2 cellular contexts compared by ENCODE assay signal in genomic region chr6:111753573-111753972, GRCh38.
TF ChIP-seq lines count a peak whose summit lies in the region.

No MANE protein-coding gene starts in this region.

TF ChIP-seq in liver, 16 proteins besides CTCF, POLR2A, EP300 and RAD21:
- no peak for TF ChIP-seq REST (IDR thresholded peaks at IDR 0.05)
- TF ChIP-seq, protein P1, sequence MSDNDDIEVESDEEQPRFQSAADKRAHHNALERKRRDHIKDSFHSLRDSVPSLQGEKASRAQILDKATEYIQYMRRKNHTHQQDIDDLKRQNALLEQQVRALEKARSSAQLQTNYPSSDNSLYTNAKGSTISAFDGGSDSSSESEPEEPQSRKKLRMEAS (IDR thresholded peaks at IDR 0.05): no peak
- TF ChIP-seq, protein P2, sequence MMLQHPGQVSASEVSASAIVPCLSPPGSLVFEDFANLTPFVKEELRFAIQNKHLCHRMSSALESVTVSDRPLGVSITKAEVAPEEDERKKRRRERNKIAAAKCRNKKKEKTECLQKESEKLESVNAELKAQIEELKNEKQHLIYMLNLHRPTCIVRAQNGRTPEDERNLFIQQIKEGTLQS (IDR thresholded peaks at IDR 0.05): no peak

TF ChIP-seq in HepG2, 621 proteins besides CTCF, POLR2A, EP300 and RAD21 (continued from another document):
- TF ChIP-seq BCLAF1 (IDR thresholded peaks at IDR 0.05) (no peak), ZNF672 (CRISPR knock-in tag; IDR thresholded peaks at IDR 0.05) (no peak), POLR2AphosphoS2 (IDR thresholded peaks at IDR 0.05; ENCODE audit: low read depth, low read length) (no peak), ARNT2 (CRISPR knock-in tag; IDR thresholded peaks at IDR 0.05; ENCODE audit: low read depth) (no peak), ZNF615 (CRISPR knock-in tag; IDR thresholded peaks at IDR 0.05; ENCODE audit: borderline replicate concordance) (no peak), GFI1 (CRISPR knock-in tag; IDR thresholded peaks at IDR 0.05; ENCODE audit: borderline replicate concordance) (no peak), RARG (CRISPR knock-in tag; IDR thresholded peaks at IDR 0.05; ENCODE audit: low read depth) (no peak), ZNF207 (IDR thresholded peaks at IDR 0.05; ENCODE audit: borderline replicate concordance) (no peak), SIN3A (IDR thresholded peaks at IDR 0.05; ENCODE audit: borderline replicate concordance, low read depth, low read length) (no peak)
